ENCODE assay signal across 8 cellular contexts in genomic region chr3:16550676-16551341, GRCh38. TPM values are rescaled to one million over a fixed set of nuclear protein-coding genes. Genes with fewer than 3 reads are reported as not detected.
A peak's percentile ranks its signal among the peaks of the same experiment; 100 is the strongest.
DNase-seq lines count a peak whose midpoint lies in the region; ATAC-seq, FAIRE-seq and TF ChIP-seq lines count a peak whose summit lies in the region.

No MANE protein-coding gene starts in this region.

- H3K27ac ChIP-seq in VCaP = no peak overlapping the region
- no peak overlapping the region for H3K27ac ChIP-seq in breast epithelium
- no peak overlapping the region for H3K27ac ChIP-seq in keratinocyte (ENCODE audit: control insufficient read depth, insufficient read depth, low read length)

- intact Hi-C loops in breast epithelium (cut with DNase I; ENCODE audit: low total_unique reads) = loop anchor here (10.0 kb wide), 1 partner anchor 256 kb away; no protein-coding TSS in a partner anchor

- H3K36me3 ChIP-seq in breast epithelium (no peaks in the 10 kb centered on the region), keratinocyte (ENCODE audit: control insufficient read depth in 2 of 2, extremely low read depth in 1 of 2, insufficient read depth in 2 of 2, low read length in 2 of 2) (no peaks in the 10 kb centered on the region)

- peak overlapping the region; percentile 78 for H3K4me2 ChIP-seq in keratinocyte (ENCODE audit: control insufficient read depth, extremely low read depth, insufficient read depth, low read depth, low read length)

- TF ChIP-seq CTCF in VCaP (conservative IDR thresholded peaks at IDR 0.05) (peak; percentile 93), breast epithelium (IDR thresholded peaks at IDR 0.05) (peak; percentile 79 to 87 (median 81)), keratinocyte (optimal IDR thresholded peaks at IDR 0.05 in 1 of 3, IDR thresholded peaks at IDR 0.05 in 1 of 3, conservative IDR thresholded peaks at IDR 0.05 in 1 of 3; ENCODE audit: extremely low read depth in 1 of 3, insufficient read depth in 2 of 3, low read length in 3 of 3) (peak; percentile 66 to 93 (median 92))

- H3K4me3 ChIP-seq in breast epithelium = peak overlapping the region in 2 of 3 donors; percentile 11 to 45
- peak overlapping the region in 1 of 3 experiments; percentile 28 for H3K4me3 ChIP-seq in keratinocyte (ENCODE audit: control insufficient read depth in 2 of 3, extremely low read depth in 1 of 3, insufficient read depth in 2 of 3, low read depth in 1 of 3, low read length in 3 of 3)

- ATAC-seq in GM18498 (IDR thresholded peaks at IDR 0.05; ENCODE audit: unreplicated experiment) (peak; percentile 80), HG03066 (IDR thresholded peaks at IDR 0.05; ENCODE audit: low read depth, unreplicated experiment) (peak; percentile 86)

- H3K4me1 ChIP-seq in breast epithelium (no peaks in the 10 kb centered on the region), keratinocyte (ENCODE audit: control insufficient read depth, extremely low read depth, insufficient read depth, low read length) (peaks cover 22% of the 10 kb centered on the region)

- peak overlapping the region; percentile 65 for H2AFZ ChIP-seq in keratinocyte (ENCODE audit: control insufficient read depth, low read length)

- TF ChIP-seq POLR2A in breast epithelium (IDR thresholded peaks at IDR 0.05) = no peak

- dilution Hi-C loops in keratinocyte (cut with MboI; ENCODE audit: extremely low pct_ligation_motif_present, low sequenced_read_pairs) = no loop called here

- FAIRE-seq in keratinocyte (lab: Jason Lieb, UNC) = peak; percentile 82

- no peaks in the 10 kb centered on the region for H4K20me1 ChIP-seq in keratinocyte (ENCODE audit: control insufficient read depth, extremely low read depth, insufficient read depth, low read length)

- H3K9ac ChIP-seq in keratinocyte (ENCODE audit: control insufficient read depth, extremely low read depth, insufficient read depth, low read length) = peak overlapping the region; percentile 43

- no peaks in the 10 kb centered on the region for H3K27me3 ChIP-seq in breast epithelium
- no peaks in the 10 kb centered on the region for H3K27me3 ChIP-seq in keratinocyte (ENCODE audit: control insufficient read depth, extremely low read depth, insufficient read depth, low read length)

- no peaks in the 10 kb centered on the region for H3K9me3 ChIP-seq in breast epithelium
- H3K9me3 ChIP-seq in keratinocyte (ENCODE audit: control insufficient read depth, low read depth, low read length) = no peaks in the 10 kb centered on the region

- H3K9me1 ChIP-seq in keratinocyte (ENCODE audit: control insufficient read depth, extremely low read depth, insufficient read depth, low read length) = no peaks in the 10 kb centered on the region

- no peaks in the 10 kb centered on the region for H3K79me2 ChIP-seq in keratinocyte (ENCODE audit: control insufficient read depth, insufficient read depth, low read length)

- peak; percentile 80 for DNase-seq in A172 (ENCODE audit: low spot score)
- peak; percentile 58 for DNase-seq in NCI-H2171 (lab: John Stamatoyannopoulos, UW)
- peak in 1 of 2 donors; percentile 49 for DNase-seq in breast epithelium (ENCODE audit: low spot score in 2 of 2)
- DNase-seq in keratinocyte (ENCODE audit: low read depth, low spot score) = peak; percentile 82
- DNase-seq in stimulated activated CD4-positive, alpha-beta T cell treated with anti-CD3 and anti-CD28 coated beads, Interleukin-1b, Interleukin-23, amount 100 ng/mL, for 48 hours = peak; percentile 80

RNA-seq across cellular contexts. Expression of gene RFTN1, which starts 37.3 kb away (rescaled TPM):
- 46.1 and 52.1 TPM in 2 replicates for total RNA-seq in A172 (2014; rRNA removed; shearing (Covaris generic))
- total RNA-seq in breast epithelium = 100 to 1,000 TPM in 1 of 3 donors, 10 to 100 TPM in 2; 13.9 to 108 (median 29.5) TPM
- 17.0 to 24.2 TPM (median 18.0 TPM) in 3 replicates for polyA plus RNA-seq in keratinocyte
- polyA plus RNA-seq in keratinocyte (2011; ENCODE audit: low read depth) = 6.7 TPM
- 22.7 and 27.6 TPM in 2 replicates for polyA plus RNA-seq in keratinocyte (2011; cell fraction: cytosol; rRNA removed)
- polyA plus RNA-seq in keratinocyte (2011; cell fraction: nucleus; rRNA removed) = 25.3 and 28.5 TPM in 2 replicates
- polyA plus RNA-seq in keratinocyte (2012; ENCODE audit: low replicate concordance) = 10.6 and 26.0 TPM in 2 replicates
- 26.2 to 30.2 TPM (median 27.5 TPM) in 3 replicates for polyA minus RNA-seq in keratinocyte
- 18.0 TPM for polyA minus RNA-seq in keratinocyte (2011; cell fraction: cytosol; rRNA and poly(A)+ RNA removed)
- polyA minus RNA-seq in keratinocyte (2011; cell fraction: nucleus; rRNA and poly(A)+ RNA removed) = 10.2 and 24.7 TPM in 2 replicates

RNA-seq across cellular contexts. Expression of gene DAZL, which starts 54.4 kb away (rescaled TPM):
- not detected in 2 replicates for total RNA-seq in A172 (2014; rRNA removed; shearing (Covaris generic))
- not detected for total RNA-seq in breast epithelium
- not detected in 3 replicates for polyA plus RNA-seq in keratinocyte
- polyA plus RNA-seq in keratinocyte (2011; ENCODE audit: low read depth) = not detected
- not detected in 2 replicates for polyA plus RNA-seq in keratinocyte (2011; cell fraction: cytosol; rRNA removed)
- not detected in 2 replicates for polyA plus RNA-seq in keratinocyte (2011; cell fraction: nucleus; rRNA removed)
- not detected in 2 replicates for polyA plus RNA-seq in keratinocyte (2012; ENCODE audit: low replicate concordance)
- polyA minus RNA-seq in keratinocyte = not detected in 3 replicates
- polyA minus RNA-seq in keratinocyte (2011; cell fraction: cytosol; rRNA and poly(A)+ RNA removed) = not detected
- polyA minus RNA-seq in keratinocyte (2011; cell fraction: nucleus; rRNA and poly(A)+ RNA removed) = not detected in 2 replicates
